ENCODE assay signal across 1 cellular context in the genomic region with DNA sequence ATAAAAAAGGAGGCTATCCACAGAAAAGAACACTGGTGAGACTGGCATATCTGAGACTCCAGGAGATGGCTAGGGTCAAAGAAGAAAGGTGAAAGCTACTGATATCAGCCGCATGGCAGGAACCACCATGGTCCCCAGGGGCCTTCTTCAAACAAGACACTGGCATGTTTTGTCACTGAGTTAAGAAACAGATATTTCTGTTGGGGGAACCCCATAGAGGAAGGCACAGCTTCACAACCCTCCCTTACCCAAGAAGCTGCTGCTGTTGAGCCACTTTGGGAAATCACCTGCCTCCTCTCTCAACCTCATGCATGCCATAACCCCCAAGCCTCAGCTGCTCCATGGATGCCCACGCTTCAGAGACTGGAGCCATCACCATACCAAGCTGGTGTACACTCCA.
TF ChIP-seq lines count a peak whose summit lies in the region.

No MANE protein-coding gene starts in this region.

TF ChIP-seq in GM12878, 131 proteins besides CTCF, POLR2A, EP300 and RAD21 (continued from another document):
- TF ChIP-seq NKRF (conservative IDR thresholded peaks at IDR 0.05) (no peak), SPI1 (IDR thresholded peaks at IDR 0.05; ENCODE audit: borderline replicate concordance, insufficient read depth, low read depth, low read length) (no peak), ZNF24 (IDR thresholded peaks at IDR 0.05) (no peak), JUNB (IDR thresholded peaks at IDR 0.05) (no peak), CEBPB (IDR thresholded peaks at IDR 0.05; ENCODE audit: borderline replicate concordance in 1 of 2, low read depth in 2 of 2, low read length in 2 of 2) (no peak), NR2C2 (IDR thresholded peaks at IDR 0.05; ENCODE audit: borderline replicate concordance, control insufficient read depth, insufficient read length, low read depth) (no peak), ATF7 (IDR thresholded peaks at IDR 0.05; ENCODE audit: low read depth) (no peak), NR2F1 (conservative IDR thresholded peaks at IDR 0.05) (peak; percentile 86), GABPA (IDR thresholded peaks at IDR 0.05; ENCODE audit: low read depth) (no peak), ESRRA (IDR thresholded peaks at IDR 0.05; ENCODE audit: low read length) (no peak), ZNF217 (IDR thresholded peaks at IDR 0.05) (no peak), GATAD2B (conservative IDR thresholded peaks at IDR 0.05; ENCODE audit: low read depth) (peak; percentile 50; the same call in 1 of the 2 replicates), BCL11A (IDR thresholded peaks at IDR 0.05; ENCODE audit: low read depth, low read length) (no peak), CREB1 (IDR thresholded peaks at IDR 0.05; ENCODE audit: low read depth) (no peak), SMC3 (IDR thresholded peaks at IDR 0.05; ENCODE audit: borderline replicate concordance, low read length) (no peak), STAT1 (conservative IDR thresholded peaks at IDR 0.05) (no peak), FOS (IDR thresholded peaks at IDR 0.05; ENCODE audit: borderline replicate concordance, extremely low read depth, insufficient read length) (no peak), RELA (IDR thresholded peaks at IDR 0.05; ENCODE audit: borderline replicate concordance, partially characterized antibody) (peak; percentile 93), PAX5 (IDR thresholded peaks at IDR 0.05; ENCODE audit: borderline replicate concordance, low read depth, low read length) (no peak), SIX5 (IDR thresholded peaks at IDR 0.05; ENCODE audit: low read depth, low read length, severe bottlenecking) (no peak), SMARCA5 (IDR thresholded peaks at IDR 0.05) (no peak), RFX5 (IDR thresholded peaks at IDR 0.05; ENCODE audit: low read depth, low read length) (no peak), NFYA (IDR thresholded peaks at IDR 0.05; ENCODE audit: borderline replicate concordance, low read depth, low read length) (no peak), FOXK2 (IDR thresholded peaks at IDR 0.05) (no peak), POU2F2 (IDR thresholded peaks at IDR 0.05; ENCODE audit: borderline replicate concordance, low read depth, low read length) (0 out of 3 replicates have a peak, but pooled peaks have one; percentile 44), MTA3 (IDR thresholded peaks at IDR 0.05; ENCODE audit: borderline replicate concordance, low read length) (no peak), CBX3 (IDR thresholded peaks at IDR 0.05; ENCODE audit: borderline replicate concordance, low read depth) (no peak), ATF2 (IDR thresholded peaks at IDR 0.05; ENCODE audit: low read length) (no peak), NBN (IDR thresholded peaks at IDR 0.05) (peak; percentile 53; the same call in 1 of the 2 replicates), MEF2B (IDR thresholded peaks at IDR 0.05; ENCODE audit: partially characterized antibody, poor library complexity, severe bottlenecking) (peak; percentile 97), WRNIP1 (IDR thresholded peaks at IDR 0.05; ENCODE audit: borderline replicate concordance, low read depth, low read length) (no peak), RELB (IDR thresholded peaks at IDR 0.05; ENCODE audit: low read depth) (peak; percentile 66), CHD1 (IDR thresholded peaks at IDR 0.05; ENCODE audit: low read depth, low read length) (no peak), PBX3 (IDR thresholded peaks at IDR 0.05; ENCODE audit: insufficient replicate concordance, low read depth, low read length) (no peak), DPF2 (IDR thresholded peaks at IDR 0.05) (0 out of 2 replicates have a peak, but pooled peaks have one; percentile 56), MAX (IDR thresholded peaks at IDR 0.05; ENCODE audit: low read depth, low read length) (no peak), SUPT20H (IDR thresholded peaks at IDR 0.05; ENCODE audit: borderline replicate concordance, control insufficient read depth, low read depth, low read length) (no peak), ETV6 (conservative IDR thresholded peaks at IDR 0.05 in 1 of 2, IDR thresholded peaks at IDR 0.05 in 1 of 2; ENCODE audit: borderline replicate concordance in 1 of 2, low read depth in 1 of 2) (no peak), USF1 (IDR thresholded peaks at IDR 0.05; ENCODE audit: borderline replicate concordance, extremely low read length, insufficient read depth, low read depth, low read length) (no peak), BHLHE40 (IDR thresholded peaks at IDR 0.05; ENCODE audit: borderline replicate concordance in 1 of 2, low read depth in 2 of 2, low read length in 1 of 2) (peak; percentile 39 to 57; a peak in 2 of 4 replicates), IKZF2 (IDR thresholded peaks at IDR 0.05) (peak; percentile 59 to 64; a peak in 3 of 4 replicates), BRCA1 (IDR thresholded peaks at IDR 0.05; ENCODE audit: low read depth, low read length) (no peak)
- TF ChIP-seq, protein P1, sequence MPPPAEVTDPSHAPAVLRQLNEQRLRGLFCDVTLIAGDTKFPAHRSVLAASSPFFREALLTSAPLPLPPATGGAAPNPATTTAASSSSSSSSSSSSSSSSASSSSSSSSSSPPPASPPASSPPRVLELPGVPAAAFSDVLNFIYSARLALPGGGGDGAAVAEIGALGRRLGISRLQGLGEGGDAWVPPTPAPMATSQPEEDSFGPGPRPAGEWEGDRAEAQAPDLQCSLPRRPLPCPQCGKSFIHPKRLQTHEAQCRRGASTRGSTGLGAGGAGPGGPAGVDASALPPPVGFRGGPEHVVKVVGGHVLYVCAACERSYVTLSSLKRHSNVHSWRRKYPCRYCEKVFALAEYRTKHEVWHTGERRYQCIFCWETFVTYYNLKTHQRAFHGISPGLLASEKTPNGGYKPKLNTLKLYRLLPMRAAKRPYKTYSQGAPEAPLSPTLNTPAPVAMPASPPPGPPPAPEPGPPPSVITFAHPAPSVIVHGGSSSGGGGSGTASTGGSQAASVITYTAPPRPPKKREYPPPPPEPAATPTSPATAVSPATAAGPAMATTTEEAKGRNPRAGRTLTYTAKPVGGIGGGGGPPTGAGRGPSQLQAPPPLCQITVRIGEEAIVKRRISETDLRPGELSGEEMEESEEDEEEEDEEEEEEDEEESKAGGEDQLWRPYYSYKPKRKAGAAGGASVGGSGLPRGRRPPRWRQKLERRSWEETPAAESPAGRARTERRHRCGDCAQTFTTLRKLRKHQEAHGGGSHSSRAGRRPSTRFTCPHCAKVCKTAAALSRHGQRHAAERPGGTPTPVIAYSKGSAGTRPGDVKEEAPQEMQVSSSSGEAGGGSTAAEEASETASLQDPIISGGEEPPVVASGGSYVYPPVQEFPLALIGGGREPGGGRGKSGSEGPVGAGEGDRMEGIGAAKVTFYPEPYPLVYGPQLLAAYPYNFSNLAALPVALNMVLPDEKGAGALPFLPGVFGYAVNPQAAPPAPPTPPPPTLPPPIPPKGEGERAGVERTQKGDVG (CRISPR knock-in tag; IDR thresholded peaks at IDR 0.05), result no peak
- TF ChIP-seq, protein P2, sequence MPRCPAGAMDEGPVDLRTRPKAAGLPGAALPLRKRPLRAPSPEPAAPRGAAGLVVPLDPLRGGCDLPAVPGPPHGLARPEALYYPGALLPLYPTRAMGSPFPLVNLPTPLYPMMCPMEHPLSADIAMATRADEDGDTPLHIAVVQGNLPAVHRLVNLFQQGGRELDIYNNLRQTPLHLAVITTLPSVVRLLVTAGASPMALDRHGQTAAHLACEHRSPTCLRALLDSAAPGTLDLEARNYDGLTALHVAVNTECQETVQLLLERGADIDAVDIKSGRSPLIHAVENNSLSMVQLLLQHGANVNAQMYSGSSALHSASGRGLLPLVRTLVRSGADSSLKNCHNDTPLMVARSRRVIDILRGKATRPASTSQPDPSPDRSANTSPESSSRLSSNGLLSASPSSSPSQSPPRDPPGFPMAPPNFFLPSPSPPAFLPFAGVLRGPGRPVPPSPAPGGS (IDR thresholded peaks at IDR 0.05; ENCODE audit: borderline replicate concordance, insufficient read depth, low read depth, low read length, poor library complexity, severe bottlenecking), result no peak
- TF ChIP-seq, protein P3, sequence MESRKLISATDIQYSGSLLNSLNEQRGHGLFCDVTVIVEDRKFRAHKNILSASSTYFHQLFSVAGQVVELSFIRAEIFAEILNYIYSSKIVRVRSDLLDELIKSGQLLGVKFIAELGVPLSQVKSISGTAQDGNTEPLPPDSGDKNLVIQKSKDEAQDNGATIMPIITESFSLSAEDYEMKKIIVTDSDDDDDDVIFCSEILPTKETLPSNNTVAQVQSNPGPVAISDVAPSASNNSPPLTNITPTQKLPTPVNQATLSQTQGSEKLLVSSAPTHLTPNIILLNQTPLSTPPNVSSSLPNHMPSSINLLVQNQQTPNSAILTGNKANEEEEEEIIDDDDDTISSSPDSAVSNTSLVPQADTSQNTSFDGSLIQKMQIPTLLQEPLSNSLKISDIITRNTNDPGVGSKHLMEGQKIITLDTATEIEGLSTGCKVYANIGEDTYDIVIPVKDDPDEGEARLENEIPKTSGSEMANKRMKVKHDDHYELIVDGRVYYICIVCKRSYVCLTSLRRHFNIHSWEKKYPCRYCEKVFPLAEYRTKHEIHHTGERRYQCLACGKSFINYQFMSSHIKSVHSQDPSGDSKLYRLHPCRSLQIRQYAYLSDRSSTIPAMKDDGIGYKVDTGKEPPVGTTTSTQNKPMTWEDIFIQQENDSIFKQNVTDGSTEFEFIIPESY (IDR thresholded peaks at IDR 0.05), result no peak
- TF ChIP-seq, protein P4, sequence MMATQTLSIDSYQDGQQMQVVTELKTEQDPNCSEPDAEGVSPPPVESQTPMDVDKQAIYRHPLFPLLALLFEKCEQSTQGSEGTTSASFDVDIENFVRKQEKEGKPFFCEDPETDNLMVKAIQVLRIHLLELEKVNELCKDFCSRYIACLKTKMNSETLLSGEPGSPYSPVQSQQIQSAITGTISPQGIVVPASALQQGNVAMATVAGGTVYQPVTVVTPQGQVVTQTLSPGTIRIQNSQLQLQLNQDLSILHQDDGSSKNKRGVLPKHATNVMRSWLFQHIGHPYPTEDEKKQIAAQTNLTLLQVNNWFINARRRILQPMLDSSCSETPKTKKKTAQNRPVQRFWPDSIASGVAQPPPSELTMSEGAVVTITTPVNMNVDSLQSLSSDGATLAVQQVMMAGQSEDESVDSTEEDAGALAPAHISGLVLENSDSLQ (IDR thresholded peaks at IDR 0.05), result 0 out of 2 replicates have a peak, but pooled peaks have one; percentile 18
